ENCODE assay signal across 35 cellular contexts in the genomic region with DNA sequence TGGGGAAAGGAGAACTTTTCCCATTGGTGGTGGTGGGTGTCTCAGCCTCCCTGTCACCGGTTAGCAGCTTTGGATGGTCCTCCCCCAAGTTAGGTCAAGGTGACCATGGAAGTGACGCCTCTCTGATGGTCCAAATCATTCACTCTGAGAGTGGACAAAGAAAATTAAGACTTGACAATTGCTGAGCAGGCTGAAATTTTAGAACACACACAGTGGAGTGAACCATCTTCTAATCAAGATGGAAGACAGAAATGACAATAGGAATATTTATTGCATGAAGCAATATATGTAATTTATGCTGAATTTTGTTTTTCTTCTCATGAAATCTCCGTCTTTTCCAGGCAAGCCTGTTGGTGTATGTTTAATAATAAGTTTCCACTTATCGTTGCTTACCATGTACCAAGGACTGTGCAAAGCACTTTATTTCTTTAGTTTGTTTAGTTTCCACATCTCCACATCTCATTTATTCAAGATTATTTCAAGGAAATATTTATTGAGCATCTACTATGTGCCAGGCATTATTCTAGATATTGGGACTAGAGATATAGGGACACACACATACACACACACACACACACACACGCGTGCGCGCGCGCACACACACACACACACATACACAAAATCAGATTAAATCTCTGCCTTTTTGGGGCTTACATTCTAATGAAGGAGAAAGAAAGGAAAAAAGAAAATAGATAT. TPM values are rescaled to one million over a fixed set of nuclear protein-coding genes. Genes with fewer than 3 reads are reported as not detected.
"Had no signal": no experiment of that assay in that cellular context is flagged by ENCODE, and none has a peak within 500 bp of the region (broad histone marks: within the 10 kb centered on the region; RNA-seq: fewer than 3 reads in every experiment).

No MANE protein-coding gene starts in this region.

- H3K27me3 ChIP-seq: right atrium auricular region, testis, thyroid gland had no signal

- H3K9me3 ChIP-seq: left ventricle myocardium inferior, neutrophil, right atrium auricular region, stomach, testis, thyroid gland, transverse colon, upper lobe of right lung, uterus had no signal

- H3K27ac ChIP-seq: hepatocyte, left ventricle myocardium inferior, neural progenitor cell, neutrophil, parathyroid adenoma, right atrium auricular region, stomach, testis, transverse colon, upper lobe of right lung, uterus had no signal

- H3K36me3 ChIP-seq: left ventricle myocardium inferior, neural progenitor cell, neutrophil, right atrium auricular region, stomach, thyroid gland, transverse colon, upper lobe of right lung, uterus had no signal

- ATAC-seq: natural killer cell; sciatic nerve; stimulated activated naive B cell treated with anti-CD40 and anti-IgM and Interleukin-4, amounts not matched to agents 10 μg/mL and 1 μg/mL and 100 μg/mL, for 72 hours; stimulated activated naive CD8-positive, alpha-beta T cell treated with anti-CD3 and anti-CD28 coated beads, Interleukin-15, Interleukin-2, amounts not matched to agents 100 U/mL and 50 U/mL, for 24 hours had no signal

- H3K79me2 ChIP-seq: hepatocyte, parathyroid adenoma had no signal

- H3K4me1 ChIP-seq: parathyroid adenoma, stomach, uterus had no signal

- H3K9ac ChIP-seq: neural progenitor cell, parathyroid adenoma had no signal

- H2AFZ ChIP-seq: hepatocyte, neural progenitor cell, parathyroid adenoma had no signal

- DNase-seq: islet precursor cell; left ventricle myocardium inferior; mesendoderm; naive B cell; natural killer cell; nephron progenitor cell; occipital lobe; stimulated activated CD4-positive, alpha-beta T cell treated with anti-CD3 and anti-CD28 coated beads, Interleukin-12 subunit alpha, Interleukin-12 subunit beta, amount 100 ng/mL, for 4 hours; stimulated activated CD4-positive, alpha-beta T cell treated with anti-CD3 and anti-CD28 coated beads, Interleukin-15, amount 100 ng/mL, for 24 hours; stimulated activated CD4-positive, alpha-beta T cell treated with anti-CD3 and anti-CD28 coated beads, Interleukin-2, amount 100 ng/mL, for 24 hours; stimulated activated CD4-positive, alpha-beta T cell treated with anti-CD3 and anti-CD28 coated beads, Interleukin-4, amount 100 ng/mL, for 1 hour; stimulated activated naive B cell treated with anti-CD40 and anti-IgM and Interleukin-4, amounts not matched to agents 10 μg/mL and 1 μg/mL and 100 μg/mL, for 72 hours; stimulated activated naive CD8-positive, alpha-beta T cell treated with anti-CD3 and anti-CD28 coated beads, Interleukin-15, Interleukin-2, amounts not matched to agents 100 U/mL and 50 U/mL, for 24 hours; stomach; testis; transverse colon; upper lobe of right lung; uterus had no signal

- H3K4me2 ChIP-seq: hepatocyte, neural progenitor cell had no signal

- H3K4me3 ChIP-seq: hepatocyte, left ventricle myocardium inferior, lung, neural progenitor cell, right atrium auricular region, skin epidermis, stomach, testis, thyroid gland, transverse colon, upper lobe of right lung, uterus had no signal

RNA-seq across cellular contexts. Expression of a gene that starts 44.0 kb away (rescaled TPM):
- total RNA-seq: hepatocyte, kidney epithelial cell, lower leg skin, lung, mesothelial cell of epicardium, mononuclear cell, natural killer cell, occipital lobe, osteocyte, posterior vena cava, pulmonary artery endothelial cell, renal cortical epithelial cell, right atrium auricular region, sciatic nerve, stomach, testis, thyroid gland, transverse colon, upper lobe of right lung had no signal
- polyA plus RNA-seq: hepatocyte, lung, stomach had no signal
